In genomic region chr12:10722502-10722904, GRCh38 we compare ENCODE assay signal across 8 cellular contexts. TPM values are rescaled to one million over a fixed set of nuclear protein-coding genes. Genes with fewer than 3 reads are reported as not detected.
DNase-seq lines count a peak whose midpoint lies in the region; ATAC-seq and TF ChIP-seq lines count a peak whose summit lies in the region.

No MANE protein-coding gene starts in this region.

- peak in 1 of 56 donors; percentile 1 for TF ChIP-seq CTCF in dorsolateral prefrontal cortex (IDR thresholded peaks at IDR 0.05 in 54 of 56, conservative IDR thresholded peaks at IDR 0.05 in 2 of 56; ENCODE audit: low read depth in 1 of 56, partially characterized antibody in 56 of 56)
- no peak for TF ChIP-seq CTCF in lower lobe of right lung (IDR thresholded peaks at IDR 0.05)

- H3K4me1 ChIP-seq in HUES6 (ENCODE audit: control insufficient read depth, insufficient read depth, low read length) (peaks cover 39% of the 10 kb centered on the region), lower lobe of right lung (peaks cover 48% of the 10 kb centered on the region)

- peaks cover 9% of the 10 kb centered on the region; the same call in 1 of the 2 replicates for H3K27me3 ChIP-seq in HUES6 (ENCODE audit: control insufficient read depth, insufficient read depth, low read length)
- H3K27me3 ChIP-seq in dorsolateral prefrontal cortex: peaks cover 0 to 37% (median 0%) of the 10 kb centered on the region in 45 donors
- H3K27me3 ChIP-seq in lower lobe of right lung (ENCODE audit: low read depth): no peaks in the 10 kb centered on the region

- peak overlapping the region; percentile 90 for H3K9ac ChIP-seq in HUES6 (ENCODE audit: low read length)

- intact Hi-C loops in dorsolateral prefrontal cortex (cut with DNase I): no loop called here
- intact Hi-C loops in lower lobe of right lung (cut with DNase I): no loop called here

- peaks cover 5% of the 10 kb centered on the region; the same call in 1 of the 2 replicates for H3K36me3 ChIP-seq in HUES6 (ENCODE audit: control insufficient read depth, insufficient read depth, low read length)
- no peaks in the 10 kb centered on the region for H3K36me3 ChIP-seq in lower lobe of right lung

- H3K27ac ChIP-seq in HUES6 (ENCODE audit: low read depth, low read length) (peak overlapping the region; percentile 64; the same call in 1 of the 2 replicates), dorsolateral prefrontal cortex (peak overlapping the region in 57 of 59 donors; percentile 44 to 98 (median 85)), lower lobe of right lung (peak overlapping the region; percentile 98)

- ATAC-seq in GM21360 (IDR thresholded peaks at IDR 0.05; ENCODE audit: unreplicated experiment) (peak; percentile 45), lower lobe of right lung (peak; percentile 64 to 71)

- H3K4me3 ChIP-seq in HUES6 (ENCODE audit: low read depth, low read length) (peak overlapping the region; percentile 72), dorsolateral prefrontal cortex (peak overlapping the region; percentile 51 to 83 (median 72)), lower lobe of right lung (peak overlapping the region; percentile 91)

- DNase-seq in DMS 273 (lab: John Stamatoyannopoulos, UW; ENCODE audit: unreplicated experiment): peak; percentile 76
- DNase-seq in activated CD4-positive, alpha-beta T cell treated with anti-CD3 and anti-CD28 coated beads for 48 hours: peak; percentile 67
- peak in 4 of 10 donors; percentile 34 to 43 (median 38) for DNase-seq in dorsolateral prefrontal cortex
- peak; percentile 68 for DNase-seq in lower lobe of right lung
- DNase-seq in stimulated activated CD8-positive, alpha-beta memory T cell treated with anti-CD3 and anti-CD28 coated beads, Interleukin-4, amount 100 ng/mL, for 1 hour (ENCODE audit: low read depth in 2 of 2, low spot score in 1 of 2): peak; percentile 14 to 25
- DNase-seq in GF-D8 (lab: John Stamatoyannopoulos, UW): no peak

- H3K9me3 ChIP-seq in HUES6 (ENCODE audit: control insufficient read depth, insufficient read depth, low read depth, low read length) (no peaks in the 10 kb centered on the region), lower lobe of right lung (no peaks in the 10 kb centered on the region)

RNA-seq across cellular contexts. Expression of gene YBX3, which starts 0.6 kb away (rescaled TPM):
- total RNA-seq in dorsolateral prefrontal cortex (100 to 1,000 TPM in 15 of 120 experiments, 10 to 100 TPM in 105; 12.9 to 192 (median 45.7) TPM), lower lobe of right lung (278 TPM)

RNA-seq across cellular contexts. Expression of gene STYK1, which starts 48.7 kb away (rescaled TPM):
- total RNA-seq in dorsolateral prefrontal cortex: 10 to 100 TPM in 62 of 120 experiments, 1 to 10 TPM in 58; 2.7 to 23.2 (median 10.2) TPM
- total RNA-seq in lower lobe of right lung: 0.53 TPM
